Comparison of ENCODE assay signal across 1 cellular context in genomic region chrX:151555301-151555700, GRCh38. TPM values are rescaled to one million over a fixed set of nuclear protein-coding genes. Genes with fewer than 3 reads are reported as not detected.
"Had no signal": no experiment of that assay in that cellular context is flagged by ENCODE, and none has a peak within 500 bp of the region (broad histone marks: within the 10 kb centered on the region; RNA-seq: fewer than 3 reads in every experiment).

No MANE protein-coding gene starts in this region.

RNA-seq across cellular contexts. Expression of gene PASD1, which starts 8.2 kb away (rescaled TPM):
- total RNA-seq: G401 had no signal
